Comparison of ENCODE assay signal across 1 cellular context in genomic region chr7:150429699-150430098, GRCh38.
TF ChIP-seq lines count a peak whose summit lies in the region.

No MANE protein-coding gene starts in this region.

TF ChIP-seq in IMR-90, 13 proteins besides CTCF, POLR2A, EP300 and RAD21:
- TF ChIP-seq CHD1 (IDR thresholded peaks at IDR 0.05; ENCODE audit: low read depth, low read length) (no peak), MAFK (IDR thresholded peaks at IDR 0.05; ENCODE audit: low read depth, low read length) (no peak), FOS (IDR thresholded peaks at IDR 0.05; ENCODE audit: low read depth, low read length) (no peak), ELK1 (IDR thresholded peaks at IDR 0.05; ENCODE audit: borderline replicate concordance, low read depth, low read length) (no peak), USF2 (IDR thresholded peaks at IDR 0.05; ENCODE audit: low read depth, low read length) (no peak), MAZ (IDR thresholded peaks at IDR 0.05; ENCODE audit: borderline replicate concordance, low read depth, low read length) (no peak), NFE2L2 (IDR thresholded peaks at IDR 0.05; ENCODE audit: low read depth, low read length) (no peak), MXI1 (IDR thresholded peaks at IDR 0.05; ENCODE audit: borderline replicate concordance, low read depth, low read length) (no peak), RFX5 (IDR thresholded peaks at IDR 0.05; ENCODE audit: low read depth, low read length) (no peak), BHLHE40 (IDR thresholded peaks at IDR 0.05; ENCODE audit: low read depth, low read length) (no peak), CEBPB (IDR thresholded peaks at IDR 0.05; ENCODE audit: low read depth, low read length) (no peak), RCOR1 (IDR thresholded peaks at IDR 0.05; ENCODE audit: insufficient replicate concordance, low read length) (no peak), SMC3 (IDR thresholded peaks at IDR 0.05; ENCODE audit: low read depth, low read length) (no peak)
